Comparison of ENCODE assay signal across 10 cellular contexts in genomic region chr22:20526628-20527355, GRCh38. TPM values are rescaled to one million over a fixed set of nuclear protein-coding genes. Genes with fewer than 3 reads are reported as not detected.
DNase-seq lines count a peak whose midpoint lies in the region; FAIRE-seq and TF ChIP-seq lines count a peak whose summit lies in the region.
"Had no signal": no experiment of that assay in that cellular context is flagged by ENCODE, and none has a peak within 500 bp of the region (broad histone marks: within the 10 kb centered on the region; RNA-seq: fewer than 3 reads in every experiment).

No MANE protein-coding gene starts in this region.

- no peaks in the 10 kb centered on the region for H3K27me3 ChIP-seq in MM.1S (replicated peaks; ENCODE audit: insufficient read depth, low read length)

- TF ChIP-seq POLR2A in H54 (IDR thresholded peaks at IDR 0.05; ENCODE audit: low read depth, low read length): no peak

- no peaks in the 10 kb centered on the region for H3K9me3 Mint-ChIP-seq in activated T-helper 2 cell treated with anti-CD3 and anti-CD28 coated beads, Interferon-gamma antibody, Interleukin-2, Interleukin-4, amounts not matched to agents 10 μg/mL and 5 μg/mL and 100 μg/mL, durations not matched to agents 14 hours and 24 hours and 36 hours

- no peak overlapping the region for H3K4me2 ChIP-seq in MM.1S (ENCODE audit: low read depth, low read length)

- H3K9ac ChIP-seq in MM.1S (ENCODE audit: low read length): no peak overlapping the region

- no peaks in the 10 kb centered on the region for H3F3A ChIP-seq in MM.1S (ENCODE audit: insufficient read depth, low read length)

- peaks cover 100% of the 10 kb centered on the region for H3K79me2 ChIP-seq in MM.1S (ENCODE audit: low read length)

- H2AFZ ChIP-seq in MM.1S (ENCODE audit: low read length): no peak overlapping the region

- H3K4me3 ChIP-seq in MM.1S (ENCODE audit: low read length): no peak overlapping the region

- FAIRE-seq in H54 (lab: Jason Lieb, UNC): peak; percentile 74

- DNase-seq in ACHN (peak; percentile 80), H54 (ENCODE audit: insufficient read length, low spot score) (no peak), iPS-NIHi7 (ENCODE audit: extremely low spot score) (peak; percentile 8), MM.1S (no peak), 8988T (no peak), HuH-7 (ENCODE audit: low spot score) (no peak)
- DNase-seq in activated T-helper 2 cell treated with anti-CD3 and anti-CD28 coated beads, Interferon-gamma antibody, Interleukin-2, Interleukin-4, amounts not matched to agents 10 μg/mL and 5 μg/mL and 100 μg/mL, durations not matched to agents 14 hours and 24 hours and 36 hours (ENCODE audit: low spot score): no peak
- DNase-seq in activated CD8-positive, alpha-beta memory T cell treated with anti-CD3 and anti-CD28 coated beads, Interleukin-2, amount 50 U/mL, for 48 hours: no peak
- DNase-seq: activated CD4-positive, alpha-beta T cell treated with anti-CD3 and anti-CD28 coated beads, Interleukin-2, amount 50 U/mL, for 4 hours; NCI-H774 had no signal

- H3K27ac Mint-ChIP-seq in activated T-helper 2 cell treated with anti-CD3 and anti-CD28 coated beads, Interferon-gamma antibody, Interleukin-2, Interleukin-4, amounts not matched to agents 10 μg/mL and 5 μg/mL and 100 μg/mL, durations not matched to agents 14 hours and 24 hours and 36 hours: peak overlapping the region; percentile 60

- no peak overlapping the region for H3K27ac ChIP-seq in MM.1S (ENCODE audit: low read length)

- no peak for TF ChIP-seq CTCF in MM.1S (IDR thresholded peaks at IDR 0.05; ENCODE audit: low read length)

- H3K9me2 ChIP-seq in MM.1S (replicated peaks; ENCODE audit: insufficient read depth, low read length): no peaks in the 10 kb centered on the region

- H3K36me3 Mint-ChIP-seq in activated T-helper 2 cell treated with anti-CD3 and anti-CD28 coated beads, Interferon-gamma antibody, Interleukin-2, Interleukin-4, amounts not matched to agents 10 μg/mL and 5 μg/mL and 100 μg/mL, durations not matched to agents 14 hours and 24 hours and 36 hours (ENCODE audit: low read depth): peaks cover 55% of the 10 kb centered on the region

- intact Hi-C loops in activated T-helper 2 cell treated with anti-CD3 and anti-CD28 coated beads, Interferon-gamma antibody, Interleukin-2, Interleukin-4, amounts not matched to agents 10 μg/mL and 5 μg/mL and 100 μg/mL, durations not matched to agents 14 hours and 24 hours and 36 hours (cut with micrococcal nuclease): no loop called here

- in situ Hi-C loops in ACHN (cut with HindIII; ENCODE audit: low pct_ligation_motif_present, low pct_unique_long_range_greater_than_20kb, low sequenced_read_pairs): no loop called here

- H3K4me1 ChIP-seq in MM.1S (ENCODE audit: low read length): peaks cover 9% of the 10 kb centered on the region; the same call in 1 of the 2 replicates

- no peaks in the 10 kb centered on the region for H3K9me3 ChIP-seq in MM.1S (replicated peaks; ENCODE audit: insufficient read depth, low read length)

- no peaks in the 10 kb centered on the region for H3K27me3 Mint-ChIP-seq in activated T-helper 2 cell treated with anti-CD3 and anti-CD28 coated beads, Interferon-gamma antibody, Interleukin-2, Interleukin-4, amounts not matched to agents 10 μg/mL and 5 μg/mL and 100 μg/mL, durations not matched to agents 14 hours and 24 hours and 36 hours (ENCODE audit: low read depth)

- no peak overlapping the region for H3K4me3 Mint-ChIP-seq in activated T-helper 2 cell treated with anti-CD3 and anti-CD28 coated beads, Interferon-gamma antibody, Interleukin-2, Interleukin-4, amounts not matched to agents 10 μg/mL and 5 μg/mL and 100 μg/mL, durations not matched to agents 14 hours and 24 hours and 36 hours (ENCODE audit: low read depth)

- H3K36me3 ChIP-seq in MM.1S (replicated peaks; ENCODE audit: insufficient read depth, low read length): no peaks in the 10 kb centered on the region

- peaks cover 37% of the 10 kb centered on the region for H4K20me1 ChIP-seq in MM.1S (ENCODE audit: insufficient read depth, low read length)

- peaks cover 44% of the 10 kb centered on the region for H3K4me1 Mint-ChIP-seq in activated T-helper 2 cell treated with anti-CD3 and anti-CD28 coated beads, Interferon-gamma antibody, Interleukin-2, Interleukin-4, amounts not matched to agents 10 μg/mL and 5 μg/mL and 100 μg/mL, durations not matched to agents 14 hours and 24 hours and 36 hours (ENCODE audit: low read depth)

RNA-seq across cellular contexts. Expression of gene MED15, which starts 19.4 kb away (rescaled TPM):
- total RNA-seq in activated T-helper 2 cell treated with anti-CD3 and anti-CD28 coated beads, Interferon-gamma antibody, Interleukin-2, Interleukin-4, amounts not matched to agents 10 μg/mL and 5 μg/mL and 100 μg/mL, durations not matched to agents 14 hours and 24 hours and 36 hours: 123 and 129 TPM in 2 replicates

RNA-seq across cellular contexts. Expression of gene KLHL22, which starts 31.2 kb away (rescaled TPM):
- 34.0 and 38.0 TPM in 2 replicates for total RNA-seq in activated T-helper 2 cell treated with anti-CD3 and anti-CD28 coated beads, Interferon-gamma antibody, Interleukin-2, Interleukin-4, amounts not matched to agents 10 μg/mL and 5 μg/mL and 100 μg/mL, durations not matched to agents 14 hours and 24 hours and 36 hours

Comparison
In these comparisons a context has a peak if more than half of its experiments do, and no peak if none do; other contexts are left out.
1. DNase-seq: peak in ACHN (single experiment) and iPS-NIHi7 (single experiment); none in H54 (single experiment), activated T-helper 2 cell treated with anti-CD3 and anti-CD28 coated beads, Interferon-gamma antibody, Interleukin-2, Interleukin-4, amounts not matched to agents 10 μg/mL and 5 μg/mL and 100 μg/mL, durations not matched to agents 14 hours and 24 hours and 36 hours (single experiment), MM.1S (single experiment), 8988T (single experiment), activated CD8-positive, alpha-beta memory T cell treated with anti-CD3 and anti-CD28 coated beads, Interleukin-2, amount 50 U/mL, for 48 hours (single experiment) and HuH-7 (single experiment).